ENCODE assay signal across 8 cellular contexts in genomic region chr9:129139993-129140396, GRCh38. TPM values are rescaled to one million over a fixed set of nuclear protein-coding genes. Genes with fewer than 3 reads are reported as not detected.
DNase-seq lines count a peak whose midpoint lies in the region; ATAC-seq and TF ChIP-seq lines count a peak whose summit lies in the region.

No MANE protein-coding gene starts in this region.

- no TSS peak for BruUV-seq in Panc1 (replicated peaks; lab: Mats Ljungman, UMichigan)

- CTCF ChIA-PET in CD8-positive, alpha-beta memory T cell (lab: Charles Lee): interaction anchor here (0.9 to 7.8 kb wide), 23 partner anchors 10 to 724 kb away, joined by 3 to 122 read pairs (median 5); partner anchors contain the start of genes ASB6, C9orf50, IER5L and MIGA2
- CTCF ChIA-PET in Panc1 (lab: Charles Lee): interaction anchor here (0.6 to 2.1 kb wide), 6 partner anchors 34 to 946 kb away, joined by 3 to 14 read pairs (median 4); no protein-coding TSS in a partner anchor

- POLR2A ChIA-PET in CD8-positive, alpha-beta memory T cell (lab: Charles Lee): interaction anchor here (0.6 to 2.9 kb wide), 8 partner anchors 38 to 586 kb away, joined by 3 to 14 read pairs (median 4); partner anchors contain the start of genes IER5L and NTMT1
- POLR2A ChIA-PET in Panc1 (lab: Charles Lee): interaction anchor here (0.6 to 0.7 kb wide), 4 partner anchors 34 to 273 kb away, joined by 3 to 10 read pairs (median 6); no protein-coding TSS in a partner anchor

- TF ChIP-seq CTCF in Panc1 (IDR thresholded peaks at IDR 0.05): no peak

- peaks cover 21% of the 10 kb centered on the region for H3K36me3 ChIP-seq in CD8-positive, alpha-beta memory T cell (ENCODE audit: insufficient read depth, low read length)
- peaks cover 47% of the 10 kb centered on the region for H3K36me3 ChIP-seq in HUES64 (ENCODE audit: insufficient read depth, low read length)
- H3K36me3 ChIP-seq in Panc1 (ENCODE audit: control insufficient read depth, insufficient read depth, low read length): no peaks in the 10 kb centered on the region

- H3K4me1 ChIP-seq in CD8-positive, alpha-beta memory T cell (ENCODE audit: insufficient read depth, low read length): peaks cover 38% of the 10 kb centered on the region
- H3K4me1 ChIP-seq in HUES64 (ENCODE audit: insufficient read depth, low read length) (peaks cover 41% of the 10 kb centered on the region), Panc1 (ENCODE audit: control insufficient read depth, insufficient read depth, low read length) (peaks cover 28% of the 10 kb centered on the region)

- H3K4me3 Mint-ChIP-seq in CD8-positive, alpha-beta memory T cell: peak overlapping the region; percentile 80 to 97 (median 87)
- H3K4me3 Mint-ChIP-seq in naive B cell: peak overlapping the region; percentile 83 to 96 (median 92)
- H3K4me3 Mint-ChIP-seq in stimulated activated memory B cell treated with anti-CD40 and anti-IgM and Interleukin-4, amounts not matched to agents 10 μg/mL and 1 μg/mL and 100 μg/mL, for 72 hours: peak overlapping the region; percentile 89

- H3K9me3 ChIP-seq in CD8-positive, alpha-beta memory T cell (ENCODE audit: low read length): no peaks in the 10 kb centered on the region
- H3K9me3 ChIP-seq in HUES64 (ENCODE audit: insufficient read depth, low read depth, low read length) (no peaks in the 10 kb centered on the region), Panc1 (ENCODE audit: control insufficient read depth, insufficient read depth, low read depth, low read length) (no peaks in the 10 kb centered on the region)

- ATAC-seq in GM21423 (IDR thresholded peaks at IDR 0.05; ENCODE audit: unreplicated experiment) (peak; percentile 54), Panc1 (peak; percentile 69), naive B cell (ENCODE audit: low read depth in 2 of 2) (peak; percentile 90 to 91)
- ATAC-seq in stimulated activated memory B cell treated with anti-CD40 and anti-IgM and Interleukin-4, amounts not matched to agents 10 μg/mL and 1 μg/mL and 100 μg/mL, for 72 hours: peak; percentile 95

- peak overlapping the region; percentile 82 to 100 (median 94) for H3K27ac Mint-ChIP-seq in CD8-positive, alpha-beta memory T cell
- peak overlapping the region; percentile 92 to 99 (median 96) for H3K27ac Mint-ChIP-seq in naive B cell
- H3K27ac Mint-ChIP-seq in stimulated activated memory B cell treated with anti-CD40 and anti-IgM and Interleukin-4, amounts not matched to agents 10 μg/mL and 1 μg/mL and 100 μg/mL, for 72 hours: peak overlapping the region; percentile 99

- no peaks in the 10 kb centered on the region for H3K27me3 Mint-ChIP-seq in CD8-positive, alpha-beta memory T cell
- H3K27me3 Mint-ChIP-seq in naive B cell: no peaks in the 10 kb centered on the region
- H3K27me3 Mint-ChIP-seq in stimulated activated memory B cell treated with anti-CD40 and anti-IgM and Interleukin-4, amounts not matched to agents 10 μg/mL and 1 μg/mL and 100 μg/mL, for 72 hours: no peaks in the 10 kb centered on the region

- in situ Hi-C loops in Panc1 (cut with HindIII; ENCODE audit: low pct_unique_long_range_greater_than_20kb, low sequenced_read_pairs): no loop called here

- peak; percentile 65 to 86 (median 70) for DNase-seq in CD8-positive, alpha-beta memory T cell
- no peak for DNase-seq in Panc1 (ENCODE audit: low read depth, low spot score)
- peak; percentile 65 for DNase-seq in activated T-helper 1 cell treated with Interleukin-2 at 50 U/mL for 16 hours (ENCODE audit: low read depth)
- peak; percentile 100 for DNase-seq in fibroblast of gingiva (ENCODE audit: low read depth)
- DNase-seq in naive B cell: peak; percentile 86

- peaks cover 0 to 49% (median 3%) of the 10 kb centered on the region in 3 donors for H3K36me3 Mint-ChIP-seq in CD8-positive, alpha-beta memory T cell
- no peaks in the 10 kb centered on the region for H3K36me3 Mint-ChIP-seq in naive B cell
- peaks cover 31% of the 10 kb centered on the region for H3K36me3 Mint-ChIP-seq in stimulated activated memory B cell treated with anti-CD40 and anti-IgM and Interleukin-4, amounts not matched to agents 10 μg/mL and 1 μg/mL and 100 μg/mL, for 72 hours

- intact Hi-C loops in Panc1 (cut with micrococcal nuclease; ENCODE audit: unreplicated experiment): loop anchor here (10.0 kb wide), 1 partner anchor 475 kb away; no protein-coding TSS in a partner anchor

- peak overlapping the region; percentile 91 for H3K9ac ChIP-seq in HUES64 (ENCODE audit: low read depth, low read length)

- H3K9me3 Mint-ChIP-seq in CD8-positive, alpha-beta memory T cell: no peaks in the 10 kb centered on the region
- no peaks in the 10 kb centered on the region for H3K9me3 Mint-ChIP-seq in naive B cell
- H3K9me3 Mint-ChIP-seq in stimulated activated memory B cell treated with anti-CD40 and anti-IgM and Interleukin-4, amounts not matched to agents 10 μg/mL and 1 μg/mL and 100 μg/mL, for 72 hours: no peaks in the 10 kb centered on the region

- peak overlapping the region; percentile 61 for H3K4me3 ChIP-seq in CD8-positive, alpha-beta memory T cell (ENCODE audit: low read length)
- H3K4me3 ChIP-seq in HUES64 (ENCODE audit: low read length) (peak overlapping the region; percentile 45), Panc1 (ENCODE audit: low read depth in 2 of 2, low read length in 2 of 2) (peak overlapping the region; percentile 19 to 42)

- H3K4me1 Mint-ChIP-seq in CD8-positive, alpha-beta memory T cell: peaks cover 28 to 47% (median 29%) of the 10 kb centered on the region in 3 donors
- H3K4me1 Mint-ChIP-seq in naive B cell: peaks cover 31 to 47% (median 44%) of the 10 kb centered on the region in 3 donors
- H3K4me1 Mint-ChIP-seq in stimulated activated memory B cell treated with anti-CD40 and anti-IgM and Interleukin-4, amounts not matched to agents 10 μg/mL and 1 μg/mL and 100 μg/mL, for 72 hours: peaks cover 56% of the 10 kb centered on the region

- WGBS in HUES64: under 1% methylated on average over 9 of the region's 11 CpGs

- H3K27me3 ChIP-seq in CD8-positive, alpha-beta memory T cell (ENCODE audit: insufficient read depth, low read length, poor library complexity, severe bottlenecking): no peaks in the 10 kb centered on the region
- no peaks in the 10 kb centered on the region for H3K27me3 ChIP-seq in HUES64 (ENCODE audit: insufficient read depth, low read length)
- H3K27me3 ChIP-seq in Panc1 (ENCODE audit: control insufficient read depth, insufficient read depth, low read length): no peaks in the 10 kb centered on the region

- peak overlapping the region; percentile 95 for H3K27ac ChIP-seq in CD8-positive, alpha-beta memory T cell (ENCODE audit: low read depth, low read length)
- peak overlapping the region; percentile 100 for H3K27ac ChIP-seq in HUES64 (ENCODE audit: low read depth, low read length)
- peak overlapping the region; percentile 95 for H3K27ac ChIP-seq in Panc1 (ENCODE audit: low read length)

RNA-seq across cellular contexts. Expression of gene PTPA, which starts 28.8 kb away (rescaled TPM):
- 100 to 1,000 TPM; 107 to 116 TPM for total RNA-seq in CD8-positive, alpha-beta memory T cell
- polyA plus RNA-seq in CD8-positive, alpha-beta memory T cell: 15.6 TPM
- polyA plus RNA-seq in HUES64 (2013, experiment 1 of 2): 114 TPM
- polyA plus RNA-seq in HUES64 (2013, experiment 2 of 2): 121 TPM
- total RNA-seq in Panc1 (2021; ENCODE audit: unreplicated experiment): 114 TPM
- 97.5 TPM for polyA plus RNA-seq in Panc1 (2012; ENCODE audit: insufficient read length)
- polyA plus RNA-seq in naive B cell (ENCODE audit: low read depth in 6 of 6): 10 to 100 TPM in 5 of 6 donors, 1 to 10 TPM in 1; 8.1 to 18.0 (median 13.5) TPM

RNA-seq across cellular contexts. Expression of gene CRAT, which starts 29.4 kb away (rescaled TPM):
- total RNA-seq in CD8-positive, alpha-beta memory T cell: 1 to 10 TPM; 9.8 to 10.0 TPM
- polyA plus RNA-seq in CD8-positive, alpha-beta memory T cell: 20.1 TPM
- 8.1 TPM for polyA plus RNA-seq in HUES64 (2013, experiment 1 of 2)
- 10.7 TPM for polyA plus RNA-seq in HUES64 (2013, experiment 2 of 2)
- 38.8 TPM for total RNA-seq in Panc1 (2021; ENCODE audit: unreplicated experiment)
- 71.7 TPM for polyA plus RNA-seq in Panc1 (2012; ENCODE audit: insufficient read length)
- 10 to 100 TPM in 1 of 6 donors, 1 to 10 TPM in 5; 4.5 to 11.0 (median 7.5) TPM for polyA plus RNA-seq in naive B cell (ENCODE audit: low read depth in 6 of 6)

RNA-seq across cellular contexts. Expression of gene IER5L, which starts 38.1 kb away (rescaled TPM):
- 1 to 10 TPM; 2.8 to 3.0 TPM for total RNA-seq in CD8-positive, alpha-beta memory T cell
- polyA plus RNA-seq in CD8-positive, alpha-beta memory T cell: 0.16 TPM
- 9.1 TPM for polyA plus RNA-seq in HUES64 (2013, experiment 1 of 2)
- polyA plus RNA-seq in HUES64 (2013, experiment 2 of 2): 13.9 TPM
- total RNA-seq in Panc1 (2021; ENCODE audit: unreplicated experiment): 44.6 TPM
- 56.2 TPM for polyA plus RNA-seq in Panc1 (2012; ENCODE audit: insufficient read length)
- polyA plus RNA-seq in naive B cell (ENCODE audit: low read depth in 6 of 6): under 1 TPM in 2 of 6 donors, not detected in 4; 0.09 TPM

RNA-seq across cellular contexts. Expression of gene DOLPP1, which starts 59.1 kb away (rescaled TPM):
- 10 to 100 TPM; 27.8 to 30.2 TPM for total RNA-seq in CD8-positive, alpha-beta memory T cell
- polyA plus RNA-seq in CD8-positive, alpha-beta memory T cell: 15.3 TPM
- polyA plus RNA-seq in HUES64 (2013, experiment 1 of 2): 24.7 TPM
- 21.9 TPM for polyA plus RNA-seq in HUES64 (2013, experiment 2 of 2)
- 13.7 TPM for total RNA-seq in Panc1 (2021; ENCODE audit: unreplicated experiment)
- 15.8 TPM for polyA plus RNA-seq in Panc1 (2012; ENCODE audit: insufficient read length)
- polyA plus RNA-seq in naive B cell (ENCODE audit: low read depth in 6 of 6): 1 to 10 TPM; 3.2 to 9.7 (median 6.4) TPM

Comparison
In these comparisons a context has a peak if more than half of its experiments do, and no peak if none do; other contexts are left out.
1. RNA of gene IER5L, which starts 38.1 kb away (total RNA-seq): 44.6 TPM in Panc1 (single experiment); 2.8 to 3.0 TPM in CD8-positive, alpha-beta memory T cell; every median in the first group is over 10 times any median in the second.
2. Peak in every context shown above with its lines, with median percentiles within 50 percentile points of each other: H3K27ac ChIP-seq, H3K4me3 ChIP-seq, H3K27ac Mint-ChIP-seq, H3K4me3 Mint-ChIP-seq and ATAC-seq.